10 cellular contexts compared by ENCODE assay signal in the genomic region with DNA sequence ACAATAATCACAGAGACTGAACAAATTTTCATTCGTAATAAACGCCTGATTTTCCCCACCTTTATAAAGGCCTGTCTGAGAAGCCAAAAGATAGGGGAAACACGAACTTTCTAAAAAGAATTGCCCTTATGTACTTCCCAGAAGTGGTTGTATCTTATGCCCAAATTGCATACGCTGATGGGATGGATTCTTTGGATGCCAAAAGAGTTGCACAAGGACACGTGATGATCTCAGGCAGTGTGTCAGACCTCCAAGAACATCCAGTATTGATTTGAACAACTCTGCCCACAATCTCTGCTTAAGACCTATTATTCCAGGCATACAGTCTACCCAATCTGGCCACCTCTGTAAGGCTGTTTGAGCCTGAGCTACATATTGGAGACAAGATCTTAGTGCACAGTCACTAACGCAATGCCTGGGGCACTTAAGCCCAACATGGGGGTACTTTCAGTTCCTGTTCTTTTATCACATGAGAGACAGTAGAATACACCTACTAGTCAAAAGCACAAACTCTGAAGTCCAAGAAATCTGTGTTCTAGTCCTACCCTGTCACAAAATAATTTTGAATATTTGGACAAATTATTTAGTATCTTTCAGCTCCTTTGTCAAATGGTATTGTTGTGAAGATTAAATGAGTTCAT. TPM values are rescaled to one million over a fixed set of nuclear protein-coding genes. Genes with fewer than 3 reads are reported as not detected.
DNase-seq lines count a peak whose midpoint lies in the region; ATAC-seq and TF ChIP-seq lines count a peak whose summit lies in the region.
"Had no signal": no experiment of that assay in that cellular context is flagged by ENCODE, and none has a peak within 500 bp of the region (broad histone marks: within the 10 kb centered on the region; RNA-seq: fewer than 3 reads in every experiment).

No MANE protein-coding gene starts in this region.

- H3K27me3 Mint-ChIP-seq in CD8-positive, alpha-beta T cell (ENCODE audit: low read depth) = peaks cover 3% of the 10 kb centered on the region
- H3K27me3 Mint-ChIP-seq in natural killer cell (ENCODE audit: low read depth in 2 of 2) = peaks cover 0 to 33% of the 10 kb centered on the region in 2 donors

- no peaks in the 10 kb centered on the region for H3K36me3 Mint-ChIP-seq in CD8-positive, alpha-beta T cell
- no peaks in the 10 kb centered on the region for H3K36me3 Mint-ChIP-seq in natural killer cell

- H3K36me3 ChIP-seq in CD8-positive, alpha-beta T cell (ENCODE audit: insufficient read depth, low read length) = no peaks in the 10 kb centered on the region
- H3K36me3 ChIP-seq: Peyer's patch had no signal

- peaks cover 3% of the 10 kb centered on the region for H3K9me3 Mint-ChIP-seq in CD8-positive, alpha-beta T cell
- H3K9me3 Mint-ChIP-seq in natural killer cell = no peaks in the 10 kb centered on the region

- POLR2A ChIA-PET in CD8-positive, alpha-beta T cell (lab: Charles Lee) = interaction anchor here (1.2 kb wide), 1 partner anchor 95 kb away, joined by 5 read pairs; a partner anchor contains a TSS

- no peaks in the 10 kb centered on the region for H3K27me3 ChIP-seq in CD8-positive, alpha-beta T cell (ENCODE audit: insufficient read depth, low read length)
- H3K27me3 ChIP-seq: Peyer's patch had no signal

- H3K4me3 Mint-ChIP-seq in CD8-positive, alpha-beta T cell = no peak overlapping the region
- H3K4me3 Mint-ChIP-seq in natural killer cell = no peak overlapping the region

- H3K27ac ChIP-seq in CD8-positive, alpha-beta T cell (ENCODE audit: low read depth, low read length) = no peak overlapping the region

- no peak overlapping the region for H3K4me3 ChIP-seq in AG09309 (ENCODE audit: control insufficient read depth, low read depth, low read length)
- no peak overlapping the region for H3K4me3 ChIP-seq in CD8-positive, alpha-beta T cell (ENCODE audit: low read depth, low read length)
- H3K4me3 ChIP-seq: Peyer's patch had no signal

- ATAC-seq in GM21390 (IDR thresholded peaks at IDR 0.05; ENCODE audit: unreplicated experiment) (peak; percentile 46), HG03558 (IDR thresholded peaks at IDR 0.05; ENCODE audit: extremely low read depth, unreplicated experiment) (peak; percentile 36), natural killer cell (no peak)
- ATAC-seq in CD8-positive, alpha-beta T cell = no peak

- intact Hi-C loops in CD8-positive, alpha-beta T cell (cut with DNase I, micrococcal nuclease) = loop anchor here in 1 of 2 experiments (1.0 kb wide), 2 partner anchors 94 to 207 kb away; no protein-coding TSS in a partner anchor
- intact Hi-C loops in natural killer cell (cut with micrococcal nuclease) = loop anchor here (2.0 kb wide), 1 partner anchor 95 kb away; a partner anchor contains a TSS

- H3K4me1 Mint-ChIP-seq in CD8-positive, alpha-beta T cell (ENCODE audit: low read depth) = peaks cover 5% of the 10 kb centered on the region
- no peaks in the 10 kb centered on the region for H3K4me1 Mint-ChIP-seq in natural killer cell

- DNase-seq in AG09309 (ENCODE audit: low read depth) (peak; percentile 59), dedifferentiated amniotic fluid mesenchymal stem cell (ENCODE audit: extremely low spot score) (peak; percentile 82), natural killer cell (no peak), DMS53 (lab: John Stamatoyannopoulos, UW) (no peak)
- no peak for DNase-seq in CD8-positive, alpha-beta T cell
- no peak for DNase-seq in activated CD4-positive, alpha-beta T cell treated with anti-CD3 and anti-CD28 coated beads, Interleukin-2, amount 50 U/mL, for 48 hours
- DNase-seq: Peyer's patch had no signal

- no peak overlapping the region for H3K27ac Mint-ChIP-seq in CD8-positive, alpha-beta T cell
- no peak overlapping the region for H3K27ac Mint-ChIP-seq in natural killer cell

- H3K4me1 ChIP-seq in CD8-positive, alpha-beta T cell (ENCODE audit: insufficient read depth, low read length) = no peaks in the 10 kb centered on the region

- no peaks in the 10 kb centered on the region for H3K9me3 ChIP-seq in CD8-positive, alpha-beta T cell (ENCODE audit: low read length)
- H3K9me3 ChIP-seq: Peyer's patch had no signal

- CTCF ChIA-PET in CD8-positive, alpha-beta T cell (lab: Charles Lee) = interaction anchor here (1.0 to 5.0 kb wide), 8 partner anchors 8 to 372 kb away, joined by 3 to 44 read pairs (median 8); a partner anchor contains a TSS

- TF ChIP-seq CTCF in AG09309 (IDR thresholded peaks at IDR 0.05; ENCODE audit: control insufficient read depth, insufficient read depth, low read depth, low read length, missing control alignments) = no peak
- no peak for TF ChIP-seq CTCF in CD8-positive, alpha-beta T cell (IDR thresholded peaks at IDR 0.05)
- no peak for TF ChIP-seq CTCF in natural killer cell (IDR thresholded peaks at IDR 0.05)

RNA-seq across cellular contexts. Expression of a gene that starts 38.9 kb away (rescaled TPM):
- not detected for total RNA-seq in CD8-positive, alpha-beta T cell
- total RNA-seq in natural killer cell = not detected
- total RNA-seq: dermis microvascular lymphatic vessel endothelial cell, Peyer's patch had no signal

RNA-seq across cellular contexts. Expression of a gene that starts 49.3 kb away (rescaled TPM):
- total RNA-seq in CD8-positive, alpha-beta T cell = not detected
- not detected for total RNA-seq in natural killer cell
- total RNA-seq: dermis microvascular lymphatic vessel endothelial cell, Peyer's patch had no signal

Comparison
In these comparisons a context has a peak if more than half of its experiments do, and no peak if none do; other contexts are left out.
1. DNase-seq: peak in AG09309 (single experiment) and dedifferentiated amniotic fluid mesenchymal stem cell (single experiment); none in CD8-positive, alpha-beta T cell (0 of 7), natural killer cell (single experiment), DMS53 (single experiment) and activated CD4-positive, alpha-beta T cell treated with anti-CD3 and anti-CD28 coated beads, Interleukin-2, amount 50 U/mL, for 48 hours (0 of 2).
2. ATAC-seq: peak in GM21390 (single experiment) and HG03558 (single experiment); none in CD8-positive, alpha-beta T cell (single experiment) and natural killer cell (0 of 3).